Comparison of ENCODE assay signal across 8 cellular contexts in the genomic region with DNA sequence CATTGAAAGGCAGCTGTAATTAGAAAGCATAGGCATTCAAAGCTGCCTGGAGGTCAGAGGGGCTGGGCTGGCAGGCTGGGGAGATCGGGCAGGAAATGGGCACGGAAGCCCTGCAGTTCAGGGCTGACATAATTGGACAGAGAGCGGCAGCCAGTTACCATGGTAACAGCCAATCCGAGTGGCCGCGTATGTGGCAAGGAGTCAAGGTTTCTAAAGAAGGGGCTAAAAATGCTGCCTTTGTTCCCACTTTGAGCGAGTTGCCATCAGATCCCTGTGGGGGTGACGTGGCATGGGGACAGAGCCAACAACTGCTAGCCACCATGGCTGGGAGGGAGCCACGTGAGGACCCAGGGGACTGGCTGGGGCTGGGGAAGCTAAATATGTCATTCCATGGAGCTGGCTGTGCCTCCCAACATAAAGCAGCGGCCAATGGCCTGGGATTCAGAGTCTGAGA. TPM values are rescaled to one million over a fixed set of nuclear protein-coding genes. Genes with fewer than 3 reads are reported as not detected.
A peak's percentile ranks its signal among the peaks of the same experiment; 100 is the strongest.
DNase-seq lines count a peak whose midpoint lies in the region; ATAC-seq and TF ChIP-seq lines count a peak whose summit lies in the region.

No MANE protein-coding gene starts in this region.

- TF ChIP-seq CTCF in fibroblast of the aortic adventitia (IDR thresholded peaks at IDR 0.05; ENCODE audit: insufficient read depth, low read length) = no peak
- TF ChIP-seq CTCF in nephron progenitor cell (IDR thresholded peaks at IDR 0.05) = no peak

- H3K36me3 Mint-ChIP-seq in activated T-cell treated with anti-CD3 and anti-CD28 coated beads, Interleukin-2, amount 50 U/mL, for 4 hours (ENCODE audit: insufficient read depth) = no peaks in the 10 kb centered on the region
- H3K36me3 Mint-ChIP-seq in nephron progenitor cell (ENCODE audit: low read depth) = no peaks in the 10 kb centered on the region

- peak overlapping the region; percentile 23 for H3K4me3 ChIP-seq in fibroblast of the aortic adventitia (ENCODE audit: low read depth, low read length)

- H3K9me3 Mint-ChIP-seq in activated T-cell treated with anti-CD3 and anti-CD28 coated beads, Interleukin-2, amount 50 U/mL, for 4 hours = no peaks in the 10 kb centered on the region
- no peaks in the 10 kb centered on the region for H3K9me3 Mint-ChIP-seq in nephron progenitor cell

- peaks cover 13% of the 10 kb centered on the region for H3K4me1 Mint-ChIP-seq in activated T-cell treated with anti-CD3 and anti-CD28 coated beads, Interleukin-2, amount 50 U/mL, for 4 hours (ENCODE audit: low read depth)
- H3K4me1 Mint-ChIP-seq in nephron progenitor cell = peaks cover 25% of the 10 kb centered on the region

- H3K27ac Mint-ChIP-seq in nephron progenitor cell = peak overlapping the region; percentile 52

- H3K4me3 Mint-ChIP-seq in activated T-cell treated with anti-CD3 and anti-CD28 coated beads, Interleukin-2, amount 50 U/mL, for 4 hours = peak overlapping the region; percentile 25
- peak overlapping the region; percentile 66 for H3K4me3 Mint-ChIP-seq in nephron progenitor cell

- no peaks in the 10 kb centered on the region for H3K27me3 Mint-ChIP-seq in activated T-cell treated with anti-CD3 and anti-CD28 coated beads, Interleukin-2, amount 50 U/mL, for 4 hours (ENCODE audit: low read depth)
- H3K27me3 Mint-ChIP-seq in nephron progenitor cell (ENCODE audit: low read depth, poor library complexity) = peaks cover 11% of the 10 kb centered on the region

- DNase-seq in DMS153 (lab: John Stamatoyannopoulos, UW) = peak; percentile 56
- peak; percentile 30 for DNase-seq in NCI-H1694 treated with DMSO at 0.1 percent for 48 hours (lab: John Stamatoyannopoulos, UW)
- DNase-seq in activated T-cell treated with anti-CD3 and anti-CD28 coated beads, Interleukin-2, amount 50 U/mL, for 4 hours = no peak
- peak; percentile 79 for DNase-seq in fibroblast of the aortic adventitia (ENCODE audit: low read depth)
- peak; percentile 50 for DNase-seq in nephron progenitor cell
- DNase-seq in RKO (ENCODE audit: low spot score) = no peak
- DNase-seq in stimulated activated naive CD4-positive, alpha-beta T cell treated with Interleukin-2 at 50 U/mL for 16 hours (lab: John Stamatoyannopoulos, UW) = no peak

- peak; percentile 56 to 70 for ATAC-seq in activated T-cell treated with anti-CD3 and anti-CD28 coated beads, Interleukin-2, amount 50 U/mL, for 4 hours
- no peak for ATAC-seq in HG03521 (IDR thresholded peaks at IDR 0.05; ENCODE audit: unreplicated experiment)

RNA-seq across cellular contexts. Expression of gene NDFIP1, which starts 44.7 kb away (rescaled TPM):
- total RNA-seq in activated T-cell treated with anti-CD3 and anti-CD28 coated beads, Interleukin-2, amount 50 U/mL, for 4 hours = 100 to 1,000 TPM; 115 to 145 (median 117) TPM
- total RNA-seq in fibroblast of the aortic adventitia (ENCODE audit: low replicate concordance) = 36.3 and 71.4 TPM in 2 replicates

RNA-seq across cellular contexts. Expression of gene GNPDA1, which starts 51.1 kb away (rescaled TPM):
- total RNA-seq in activated T-cell treated with anti-CD3 and anti-CD28 coated beads, Interleukin-2, amount 50 U/mL, for 4 hours = 100 to 1,000 TPM; 147 to 196 (median 149) TPM
- 55.6 and 62.3 TPM in 2 replicates for total RNA-seq in fibroblast of the aortic adventitia (ENCODE audit: low replicate concordance)

Comparison
In these comparisons a context has a peak if more than half of its experiments do, and no peak if none do; other contexts are left out.
1. DNase-seq: peak in DMS153 (single experiment), NCI-H1694 treated with DMSO at 0.1 percent for 48 hours (single experiment), fibroblast of the aortic adventitia (single experiment) and nephron progenitor cell (single experiment); none in activated T-cell treated with anti-CD3 and anti-CD28 coated beads, Interleukin-2, amount 50 U/mL, for 4 hours (single experiment), RKO (single experiment) and stimulated activated naive CD4-positive, alpha-beta T cell treated with Interleukin-2 at 50 U/mL for 16 hours (single experiment).